8 cellular contexts compared by ENCODE assay signal in the genomic region with DNA sequence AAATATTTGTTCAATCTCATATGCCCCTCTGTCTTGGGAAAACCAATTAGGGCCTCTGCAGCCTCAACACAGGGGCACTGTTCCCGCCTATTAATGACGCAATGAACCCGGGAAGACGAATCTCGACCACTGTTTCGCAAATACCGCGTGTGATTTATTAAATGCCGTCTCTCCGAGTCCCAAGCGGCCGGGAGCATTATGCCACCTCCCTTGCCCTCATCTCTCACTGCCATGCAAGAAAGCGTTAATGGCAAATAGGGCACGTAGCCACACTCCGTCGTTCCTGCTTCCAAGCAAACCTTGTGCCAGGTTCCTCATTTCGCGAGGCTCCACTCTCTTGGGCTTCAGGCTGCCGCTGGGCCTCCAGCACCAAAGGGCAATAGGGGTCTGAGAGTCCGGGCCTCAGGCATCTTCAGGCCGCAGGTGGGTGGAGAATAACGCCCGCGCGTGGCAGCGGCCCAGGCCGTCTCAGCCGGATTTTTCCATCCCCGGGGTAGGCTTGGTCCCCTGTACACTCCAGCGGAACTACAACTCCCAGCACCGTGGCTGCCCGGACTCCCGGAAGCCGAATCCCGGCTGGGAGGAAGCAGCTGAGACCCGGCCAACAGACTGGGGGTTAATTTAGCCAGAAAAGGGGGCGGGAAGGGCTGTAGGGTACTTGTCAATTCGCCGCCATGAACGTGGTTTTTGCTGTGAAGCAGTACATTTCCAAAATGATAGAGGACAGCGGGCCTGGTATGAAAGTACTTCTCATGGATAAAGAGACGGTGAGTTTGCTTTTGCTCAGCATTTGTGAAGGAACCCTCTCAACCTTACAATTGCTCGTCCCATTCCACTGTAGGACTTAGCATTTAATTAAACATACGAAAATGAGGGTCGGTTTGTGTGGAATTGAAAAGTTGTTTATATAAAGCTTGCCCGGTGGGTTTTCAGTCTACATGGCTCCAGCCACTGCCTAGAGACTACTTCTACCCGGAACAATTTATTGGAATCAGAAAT. TPM values are rescaled to one million over a fixed set of nuclear protein-coding genes. Genes with fewer than 3 reads are reported as not detected.
DNase-seq lines count a peak whose midpoint lies in the region; ATAC-seq and TF ChIP-seq lines count a peak whose summit lies in the region.

A gene with protein sequence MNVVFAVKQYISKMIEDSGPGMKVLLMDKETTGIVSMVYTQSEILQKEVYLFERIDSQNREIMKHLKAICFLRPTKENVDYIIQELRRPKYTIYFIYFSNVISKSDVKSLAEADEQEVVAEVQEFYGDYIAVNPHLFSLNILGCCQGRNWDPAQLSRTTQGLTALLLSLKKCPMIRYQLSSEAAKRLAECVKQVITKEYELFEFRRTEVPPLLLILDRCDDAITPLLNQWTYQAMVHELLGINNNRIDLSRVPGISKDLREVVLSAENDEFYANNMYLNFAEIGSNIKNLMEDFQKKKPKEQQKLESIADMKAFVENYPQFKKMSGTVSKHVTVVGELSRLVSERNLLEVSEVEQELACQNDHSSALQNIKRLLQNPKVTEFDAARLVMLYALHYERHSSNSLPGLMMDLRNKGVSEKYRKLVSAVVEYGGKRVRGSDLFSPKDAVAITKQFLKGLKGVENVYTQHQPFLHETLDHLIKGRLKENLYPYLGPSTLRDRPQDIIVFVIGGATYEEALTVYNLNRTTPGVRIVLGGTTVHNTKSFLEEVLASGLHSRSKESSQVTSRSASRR (plus strand): TSS at position 593 of the 999 bp plus-strand sequence. CDS start 82 bp downstream, at position 675.

- intact Hi-C loops in adrenal gland (cut with DNase I): no loop called here
- intact Hi-C loops in left cardiac atrium (cut with DNase I): loop anchor here in 1 of 2 donors (10.0 kb wide), 1 partner anchor 53 kb away; a partner anchor contains a TSS

- H3K9me3 ChIP-seq in adrenal gland (replicated peaks in 1 of 3): no peaks in the 10 kb centered on the region

- ATAC-seq in HG02678 (IDR thresholded peaks at IDR 0.05; ENCODE audit: unreplicated experiment): peak; percentile 84
- peak; percentile 98 to 99 for ATAC-seq in left cardiac atrium

- 0 to 2% (median 1%) methylated on average over 20 to 47 of the region's 47 CpGs for WGBS in adrenal gland, 4 donors

- H3K36me3 Mint-ChIP-seq in progenitor cell of endocrine pancreas (ENCODE audit: insufficient read depth): peaks cover 7% of the 10 kb centered on the region

- H3K27me3 Mint-ChIP-seq in progenitor cell of endocrine pancreas: no peaks in the 10 kb centered on the region

- TF ChIP-seq POLR2A in GM10847 (IDR thresholded peaks at IDR 0.05; ENCODE audit: extremely low read depth, insufficient read length): peak; percentile 53
- peak; percentile 27 to 70 for TF ChIP-seq POLR2A in adrenal gland (IDR thresholded peaks at IDR 0.05)

- peak in 4 of 6 experiments; percentile 8 to 59 (median 43) for TF ChIP-seq CTCF in adrenal gland (IDR thresholded peaks at IDR 0.05)
- TF ChIP-seq CTCF in progenitor cell of endocrine pancreas (IDR thresholded peaks at IDR 0.05; ENCODE audit: unreplicated experiment): peak; percentile 12

- H3K4me3 ChIP-seq in adrenal gland: peak within 1 kb of the TSS; percentile 10 to 68 (median 52)

- peaks cover 21% of the 10 kb centered on the region for H3K4me1 Mint-ChIP-seq in progenitor cell of endocrine pancreas (ENCODE audit: low read depth)

- no peaks in the 10 kb centered on the region for H3K27me3 ChIP-seq in adrenal gland

- H3K9me3 Mint-ChIP-seq in progenitor cell of endocrine pancreas (ENCODE audit: low read depth): no peaks in the 10 kb centered on the region

- peak within 1 kb of the TSS; percentile 100 for H3K27ac Mint-ChIP-seq in progenitor cell of endocrine pancreas

- peak within 1 kb of the TSS; percentile 81 to 98 (median 96) for H3K27ac ChIP-seq in adrenal gland

- H3K4me3 Mint-ChIP-seq in progenitor cell of endocrine pancreas (ENCODE audit: low read depth): peak within 1 kb of the TSS; percentile 96

- DNase-seq in NCI-H1436 (lab: John Stamatoyannopoulos, UW) (peak; percentile 81), T-helper 1 cell (peak; percentile 38 to 87 (median 63)), adrenal gland (peak; percentile 88 to 96 (median 93)), left cardiac atrium (peak; percentile 94), progenitor cell of endocrine pancreas (ENCODE audit: low spot score, unreplicated experiment) (peak; percentile 75), ureter (ENCODE audit: low spot score) (peak; percentile 93)

- H3K4me1 ChIP-seq in adrenal gland (replicated peaks in 1 of 2): peaks cover 11 to 35% of the 10 kb centered on the region in 2 donors

- H3K36me3 ChIP-seq in adrenal gland (replicated peaks in 1 of 2): peaks cover 0 to 13% of the 10 kb centered on the region in 2 donors

RNA-seq across cellular contexts. Expression of the gene that starts here (rescaled TPM):
- total RNA-seq in adrenal gland: 10 to 100 TPM; 36.5 to 77.6 (median 52.1) TPM
- 10 to 100 TPM; 49.2 to 67.4 (median 59.2) TPM for polyA plus RNA-seq in adrenal gland
- 10 to 100 TPM; 39.3 to 40.2 TPM for total RNA-seq in left cardiac atrium
- total RNA-seq in progenitor cell of endocrine pancreas: 53.0 and 58.1 TPM in 2 replicates
- 56.4 TPM for total RNA-seq in ureter

Comparison
In these comparisons a context has a peak if more than half of its experiments do, and no peak if none do; other contexts are left out.
1. Peak in every context shown above with its lines: DNase-seq, ATAC-seq, H3K4me3 ChIP-seq and H3K27ac ChIP-seq.